8 cellular contexts compared by ENCODE assay signal in genomic region chr3:194133661-194134230, GRCh38. TPM values are rescaled to one million over a fixed set of nuclear protein-coding genes. Genes with fewer than 3 reads are reported as not detected.
DNase-seq lines count a peak whose midpoint lies in the region; ATAC-seq and TF ChIP-seq lines count a peak whose summit lies in the region.

No MANE protein-coding gene starts in this region.

- no peak for TF ChIP-seq CTCF in WERI-Rb-1 (IDR thresholded peaks at IDR 0.05; ENCODE audit: low read depth, low read length)

- H3K4me1 ChIP-seq in HUES48 (ENCODE audit: control insufficient read depth, insufficient read depth, low read length), result peaks cover 54% of the 10 kb centered on the region

- no peaks in the 10 kb centered on the region for H3K27me3 Mint-ChIP-seq in naive B cell

- peak overlapping the region; percentile 97 to 100 (median 100) for H3K27ac Mint-ChIP-seq in naive B cell

- H3K36me3 ChIP-seq in HUES48 (ENCODE audit: control insufficient read depth, insufficient read depth, low read length), result no peaks in the 10 kb centered on the region
- H3K36me3 ChIP-seq in WERI-Rb-1, result no peaks in the 10 kb centered on the region

- TF ChIP-seq POLR2A in erythroblast (IDR thresholded peaks at IDR 0.05; ENCODE audit: low read length), result no peak

- H3K9me3 Mint-ChIP-seq in naive B cell, result peaks cover 0 to 4% (median 0%) of the 10 kb centered on the region in 7 donors

- H3K9me3 ChIP-seq in HUES48 (ENCODE audit: control insufficient read depth, insufficient read depth, low read length) (no peaks in the 10 kb centered on the region), WERI-Rb-1 (ENCODE audit: severe bottlenecking) (no peaks in the 10 kb centered on the region)

- no peaks in the 10 kb centered on the region for H3K36me3 Mint-ChIP-seq in naive B cell

- H3K4me3 ChIP-seq in HUES48 (ENCODE audit: low read depth, low read length) (peak overlapping the region; percentile 51), WERI-Rb-1 (ENCODE audit: low read depth, low read length) (peak overlapping the region; percentile 37)

- H3K4me1 Mint-ChIP-seq in naive B cell, result peaks cover 59 to 69% (median 67%) of the 10 kb centered on the region in 3 donors

- H3K9ac ChIP-seq in HUES48 (ENCODE audit: low read depth, low read length), result no peak overlapping the region

- ATAC-seq in naive B cell (ENCODE audit: low read depth in 2 of 2), result no peak
- no peak for ATAC-seq in HG03280 (IDR thresholded peaks at IDR 0.05; ENCODE audit: unreplicated experiment)
- no peak for ATAC-seq in HG03139 (IDR thresholded peaks at IDR 0.05; ENCODE audit: unreplicated experiment)

- H3K27ac ChIP-seq in HUES48 (ENCODE audit: low read depth, low read length) (peak overlapping the region; percentile 80), WERI-Rb-1 (no peak overlapping the region)

- DNase-seq in COLO668 (lab: John Stamatoyannopoulos, UW; ENCODE audit: unreplicated experiment) (peak; percentile 70), WERI-Rb-1 (peak; percentile 22), erythroblast (lab: John Stamatoyannopoulos, UW) (peak; percentile 45 to 49), naive B cell (no peak), ureter (ENCODE audit: low spot score) (peak; percentile 58)

- H3K27me3 ChIP-seq in HUES48 (ENCODE audit: control insufficient read depth, insufficient read depth, low read length) (peaks cover 54% of the 10 kb centered on the region), WERI-Rb-1 (ENCODE audit: insufficient read depth, low read depth, severe bottlenecking) (peaks cover 7% of the 10 kb centered on the region)

- H3K4me3 Mint-ChIP-seq in naive B cell, result peak overlapping the region; percentile 80 to 96 (median 91)

RNA-seq across cellular contexts. Expression of gene HES1, which starts 2.2 kb away (rescaled TPM):
- polyA plus RNA-seq in naive B cell (ENCODE audit: low read depth in 6 of 6), result 10 to 100 TPM; 10.1 to 43.5 (median 25.4) TPM
- 230 TPM for total RNA-seq in ureter
